1 cellular context compared by ENCODE assay signal in genomic region chr10:18005781-18006456, GRCh38.
TF ChIP-seq lines count a peak whose summit lies in the region.

No MANE protein-coding gene starts in this region.

TF ChIP-seq in HEK293, 187 proteins besides CTCF, POLR2A, EP300 and RAD21 (continued from another document and continues in another):
- TF ChIP-seq ZNF302 (tag by site-specific recombination; IDR thresholded peaks at IDR 0.05; ENCODE audit: low read depth) (peak; percentile 70; the same call in 1 of the 2 replicates), RBAK (tag by site-specific recombination; IDR thresholded peaks at IDR 0.05) (no peak), HOXA7 (CRISPR knock-in tag; IDR thresholded peaks at IDR 0.05; ENCODE audit: borderline replicate concordance) (no peak), ZFP3 (tag by site-specific recombination; IDR thresholded peaks at IDR 0.05; ENCODE audit: low read depth) (no peak), HOXC10 (CRISPR knock-in tag; IDR thresholded peaks at IDR 0.05) (no peak), SETDB1 (IDR thresholded peaks at IDR 0.05; ENCODE audit: insufficient read length, low read length) (no peak), ZNF324 (tag by site-specific recombination; IDR thresholded peaks at IDR 0.05) (no peak), ZNF830 (tag by site-specific recombination; IDR thresholded peaks at IDR 0.05; ENCODE audit: low read depth) (no peak), ZNF704 (tag by site-specific recombination; IDR thresholded peaks at IDR 0.05) (no peak), ZNF701 (tag by site-specific recombination; IDR thresholded peaks at IDR 0.05) (no peak), PRDM4 (tag by site-specific recombination; IDR thresholded peaks at IDR 0.05) (peak; percentile 30; the same call in 1 of the 2 replicates), ZNF658 (tag by site-specific recombination; IDR thresholded peaks at IDR 0.05) (no peak), ZNF366 (tag by site-specific recombination; conservative IDR thresholded peaks at IDR 0.05) (0 out of 2 replicates have a peak, but pooled peaks have one; percentile 42), ZIC2 (tag by site-specific recombination; IDR thresholded peaks at IDR 0.05) (no peak), ZBTB44 (tag by site-specific recombination; IDR thresholded peaks at IDR 0.05) (0 out of 2 replicates have a peak, but pooled peaks have one; percentile 27), ZNF510 (tag by site-specific recombination; IDR thresholded peaks at IDR 0.05; ENCODE audit: insufficient replicate concordance) (no peak), SP3 (tag by site-specific recombination; IDR thresholded peaks at IDR 0.05) (no peak), ZNF266 (tag by site-specific recombination; IDR thresholded peaks at IDR 0.05; ENCODE audit: low read depth) (no peak), ZBTB1 (tag by site-specific recombination; IDR thresholded peaks at IDR 0.05) (no peak), ZNF335 (tag by site-specific recombination; conservative IDR thresholded peaks at IDR 0.05) (peak; percentile 18; the same call in 1 of the 2 replicates), OVOL3 (tag by site-specific recombination; IDR thresholded peaks at IDR 0.05) (peak; percentile 45), GLI2 (tag by site-specific recombination; IDR thresholded peaks at IDR 0.05; ENCODE audit: borderline replicate concordance, low read depth) (no peak), ZNF544 (tag by site-specific recombination; IDR thresholded peaks at IDR 0.05) (no peak), ZNF174 (tag by site-specific recombination; IDR thresholded peaks at IDR 0.05) (no peak), ZNF423 (tag by site-specific recombination; IDR thresholded peaks at IDR 0.05) (no peak), KLF7 (tag by site-specific recombination; IDR thresholded peaks at IDR 0.05; ENCODE audit: borderline replicate concordance) (no peak), HOXD13 (CRISPR knock-in tag; IDR thresholded peaks at IDR 0.05; ENCODE audit: borderline replicate concordance) (no peak), GLI4 (tag by site-specific recombination; IDR thresholded peaks at IDR 0.05) (no peak), ZNF610 (tag by site-specific recombination; IDR thresholded peaks at IDR 0.05; ENCODE audit: borderline replicate concordance) (no peak), ELK4 (IDR thresholded peaks at IDR 0.05; ENCODE audit: borderline replicate concordance, low read depth, low read length) (no peak), YY1 (tag by site-specific recombination; IDR thresholded peaks at IDR 0.05) (no peak), ZNF513 (tag by site-specific recombination; IDR thresholded peaks at IDR 0.05) (no peak), ZNF488 (tag by site-specific recombination; IDR thresholded peaks at IDR 0.05) (no peak), SALL2 (tag by site-specific recombination; IDR thresholded peaks at IDR 0.05; ENCODE audit: borderline replicate concordance) (no peak), PRDM6 (tag by site-specific recombination; IDR thresholded peaks at IDR 0.05) (peak; percentile 89), ZBTB26 (tag by site-specific recombination; optimal IDR thresholded peaks at IDR 0.05) (no peak), ZNF560 (tag by site-specific recombination; IDR thresholded peaks at IDR 0.05; ENCODE audit: borderline replicate concordance) (no peak), ZNF416 (tag by site-specific recombination; IDR thresholded peaks at IDR 0.05) (no peak), GLIS1 (tag by site-specific recombination; IDR thresholded peaks at IDR 0.05) (peak; percentile 43), ZNF223 (tag by site-specific recombination; IDR thresholded peaks at IDR 0.05) (no peak), ZNF157 (tag by site-specific recombination; IDR thresholded peaks at IDR 0.05) (no peak), SP7 (tag by site-specific recombination; IDR thresholded peaks at IDR 0.05) (no peak), ZNF76 (tag by site-specific recombination; IDR thresholded peaks at IDR 0.05; ENCODE audit: borderline replicate concordance, low read depth) (no peak), PBX3 (CRISPR knock-in tag; IDR thresholded peaks at IDR 0.05) (no peak), YY2 (tag by site-specific recombination; IDR thresholded peaks at IDR 0.05) (no peak), ZNF791 (tag by site-specific recombination; IDR thresholded peaks at IDR 0.05) (no peak), ZNF585B (tag by site-specific recombination; IDR thresholded peaks at IDR 0.05) (no peak), ZNF2 (tag by site-specific recombination; IDR thresholded peaks at IDR 0.05) (peak; percentile 62; the same call in 1 of the 2 replicates), ZNF768 (tag by site-specific recombination; IDR thresholded peaks at IDR 0.05) (no peak), ZNF169 (tag by site-specific recombination; IDR thresholded peaks at IDR 0.05) (no peak), OSR2 (tag by site-specific recombination; IDR thresholded peaks at IDR 0.05) (peak; percentile 65), MEIS1 (CRISPR knock-in tag; IDR thresholded peaks at IDR 0.05; ENCODE audit: borderline replicate concordance) (no peak), ZNF354C (tag by site-specific recombination; IDR thresholded peaks at IDR 0.05; ENCODE audit: borderline replicate concordance, low read depth) (no peak), ZNF274 (IDR thresholded peaks at IDR 0.05; ENCODE audit: low read length) (no peak), ZNF274 (tag by site-specific recombination; IDR thresholded peaks at IDR 0.05; ENCODE audit: borderline replicate concordance) (no peak), ZNF555 (tag by site-specific recombination; conservative IDR thresholded peaks at IDR 0.05) (no peak), AEBP2 (tag by site-specific recombination; IDR thresholded peaks at IDR 0.05; ENCODE audit: borderline replicate concordance) (no peak), ZNF624 (tag by site-specific recombination; IDR thresholded peaks at IDR 0.05) (no peak), PRDM1 (tag by site-specific recombination; IDR thresholded peaks at IDR 0.05) (no peak), ZNF23 (tag by site-specific recombination; IDR thresholded peaks at IDR 0.05; ENCODE audit: borderline replicate concordance) (no peak), ZNF529 (tag by site-specific recombination; IDR thresholded peaks at IDR 0.05; ENCODE audit: insufficient replicate concordance) (no peak), GLIS2 (tag by site-specific recombination; IDR thresholded peaks at IDR 0.05) (no peak)
